Comparison of ENCODE assay signal across 8 cellular contexts in the genomic region with DNA sequence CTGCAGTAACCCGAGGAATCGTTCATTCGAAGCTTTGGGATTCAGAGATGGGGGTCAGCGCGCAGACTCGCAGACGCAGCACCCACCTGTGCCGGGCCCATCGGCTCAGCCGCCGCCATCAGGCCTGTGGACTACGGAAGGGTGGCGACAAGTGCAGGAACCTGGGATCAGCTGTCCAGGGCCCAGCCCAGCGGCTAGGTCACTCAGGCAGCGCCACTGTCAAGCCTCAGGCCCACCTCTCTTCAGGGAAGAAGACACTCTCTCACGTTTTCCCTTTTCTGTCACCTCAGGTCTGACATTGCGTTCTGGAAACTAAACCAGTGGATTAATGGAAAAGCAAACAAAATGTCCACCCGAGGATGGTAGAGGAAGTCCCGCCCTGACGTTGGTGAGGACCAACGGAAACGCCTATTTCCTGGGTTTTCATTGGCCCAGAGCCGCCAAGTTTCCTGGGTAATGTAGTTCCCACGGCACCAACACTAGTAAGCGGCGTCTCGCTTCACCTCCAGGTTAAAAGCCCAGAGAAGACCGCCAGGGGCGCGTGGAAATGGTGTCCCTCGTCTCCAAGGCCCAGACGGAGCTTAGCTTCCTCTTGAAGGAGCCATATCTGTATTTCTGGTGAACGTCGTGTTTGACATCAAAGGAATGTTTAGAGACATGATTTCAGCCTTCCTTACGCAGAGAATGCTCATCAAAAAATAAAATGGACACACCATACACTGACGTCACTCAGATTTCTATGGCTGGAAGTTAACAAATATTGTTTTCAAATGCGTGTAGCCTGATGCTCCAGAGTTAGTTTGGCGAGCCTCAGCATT. TPM values are rescaled to one million over a fixed set of nuclear protein-coding genes. Genes with fewer than 3 reads are reported as not detected.
A peak's percentile ranks its signal among the peaks of the same experiment; 100 is the strongest.
DNase-seq lines count a peak whose midpoint lies in the region; ATAC-seq and TF ChIP-seq lines count a peak whose summit lies in the region.

A gene (minus strand): TSS at position 376 of the 818 bp plus-strand sequence. CDS start 257 bp downstream, at position 119.

- ATAC-seq in GM19023 (IDR thresholded peaks at IDR 0.05; ENCODE audit: unreplicated experiment) (peak; percentile 93), HG03280 (IDR thresholded peaks at IDR 0.05; ENCODE audit: unreplicated experiment) (peak; percentile 96), left lung (peak; percentile 100)

- H3K4me1 ChIP-seq in left lung, result peaks cover 5 to 10% of the 10 kb centered on the region in 2 donors

- DNase-seq in AML-193 (lab: John Stamatoyannopoulos, UW) (peak; percentile 77 to 82), NCI-H446 treated with DMSO at 0.1 percent for 48 hours (lab: John Stamatoyannopoulos, UW) (peak; percentile 79), dermis blood vessel endothelial cell (peak; percentile 97), left lung (peak; percentile 83 to 92)
- peak; percentile 89 for DNase-seq in activated CD4-positive, alpha-beta T cell treated with anti-CD3 and anti-CD28 coated beads, Interleukin-2, amount 50 U/mL, for 1 hour
- peak; percentile 81 for DNase-seq in stimulated activated CD4-positive, alpha-beta T cell treated with anti-CD3 and anti-CD28 coated beads, Interleukin-2, amount 100 ng/mL, for 4 hours (ENCODE audit: low read depth)

- peak within 1 kb of the TSS; percentile 66 to 74 for H3K4me3 ChIP-seq in left lung

- TF ChIP-seq CTCF in left lung (IDR thresholded peaks at IDR 0.05), result peak; percentile 52 to 59

- intact Hi-C loops in left lung (cut with DNase I), result no loop called here

- H3K36me3 ChIP-seq in left lung, result peaks cover 11 to 40% of the 10 kb centered on the region in 2 donors

- peak within 1 kb of the TSS in 1 of 2 donors; percentile 78 for H3K27ac ChIP-seq in left lung

- H3K9me3 ChIP-seq in left lung, result peaks cover 20 to 70% of the 10 kb centered on the region in 2 donors

- H3K27me3 ChIP-seq in left lung, result no peaks in the 10 kb centered on the region

RNA-seq across cellular contexts. Expression of the gene that starts here (rescaled TPM):
- total RNA-seq in dermis blood vessel endothelial cell, result 19.3 and 22.3 TPM in 2 replicates
- total RNA-seq in left lung, result 10 to 100 TPM in 1 of 2 donors, 1 to 10 TPM in 1; 9.2 to 12.7 TPM
